Comparison of ENCODE assay signal across 27 cellular contexts in genomic region chr10:235921-236320, GRCh38.
DNase-seq lines count a peak whose midpoint lies in the region; ATAC-seq, FAIRE-seq and TF ChIP-seq lines count a peak whose summit lies in the region.
"Had no signal": no experiment of that assay in that cellular context is flagged by ENCODE, and none has a peak within 500 bp of the region (broad histone marks: within the 10 kb centered on the region; RNA-seq: fewer than 3 reads in every experiment).

No MANE protein-coding gene starts in this region.

- H3K4me1 ChIP-seq in GM23248 (ENCODE audit: insufficient read depth) (peaks cover 6% of the 10 kb centered on the region), astrocyte (ENCODE audit: insufficient read depth, low read length) (no peaks in the 10 kb centered on the region), MM.1S (ENCODE audit: low read length) (no peaks in the 10 kb centered on the region)
- H3K4me1 ChIP-seq: Caco-2 had no signal

- FAIRE-seq in astrocyte (lab: Jason Lieb, UNC) (peak; percentile 43), islet of Langerhans (lab: Jason Lieb, UNC) (peak; percentile 17)
- FAIRE-seq: GM12878, GM19239, RCC 7860 had no signal

- H3K36me3 ChIP-seq in GM23248 (ENCODE audit: low read depth) (peaks cover 17% of the 10 kb centered on the region), astrocyte (ENCODE audit: insufficient read depth, low read length) (peaks cover 3% of the 10 kb centered on the region), MM.1S (replicated peaks; ENCODE audit: insufficient read depth, low read length) (peaks cover 5% of the 10 kb centered on the region; the same call in 1 of the 2 replicates)

- H3K9me3 Mint-ChIP-seq in astrocyte (ENCODE audit: unreplicated experiment): no peaks in the 10 kb centered on the region
- H3K9me3 Mint-ChIP-seq: CD4-positive, alpha-beta T cell had no signal

- H3K9ac ChIP-seq in GM23248 (no peak overlapping the region), astrocyte (ENCODE audit: low read length) (no peak overlapping the region), MM.1S (ENCODE audit: low read length) (no peak overlapping the region)
- H3K9ac ChIP-seq: SK-N-SH had no signal

- in situ Hi-C loops in GM23248 (cut with MboI): no loop called here

- no peak overlapping the region for H3K27ac Mint-ChIP-seq in astrocyte (ENCODE audit: unreplicated experiment)
- H3K27ac Mint-ChIP-seq: B cell; CD4-positive, alpha-beta T cell had no signal

- H3K79me2 ChIP-seq in GM23248 (ENCODE audit: insufficient read depth) (peaks cover under 1% of the 10 kb centered on the region), astrocyte (ENCODE audit: insufficient read depth, low read length) (peaks cover 3% of the 10 kb centered on the region), MM.1S (ENCODE audit: low read length) (no peaks in the 10 kb centered on the region)

- no peak overlapping the region for H3K4me2 ChIP-seq in GM23248 (ENCODE audit: unreplicated experiment)
- no peak overlapping the region for H3K4me2 ChIP-seq in astrocyte (ENCODE audit: low read length)
- H3K4me2 ChIP-seq in MM.1S (ENCODE audit: low read depth, low read length): no peak overlapping the region
- H3K4me2 ChIP-seq: SK-N-SH had no signal

- H3K9me3 ChIP-seq in GM23248 (ENCODE audit: low read depth) (no peaks in the 10 kb centered on the region), astrocyte (ENCODE audit: insufficient read depth, low read depth, low read length) (no peaks in the 10 kb centered on the region), MM.1S (replicated peaks; ENCODE audit: insufficient read depth, low read length) (no peaks in the 10 kb centered on the region)
- H3K9me3 ChIP-seq: Caco-2, SK-N-SH had no signal

- H3K27me3 Mint-ChIP-seq in astrocyte (ENCODE audit: low read depth, unreplicated experiment): no peaks in the 10 kb centered on the region
- H3K27me3 Mint-ChIP-seq: B cell; CD4-positive, alpha-beta T cell had no signal

- TF ChIP-seq CTCF in AG10803 (conservative IDR thresholded peaks at IDR 0.05; ENCODE audit: low read length) (no peak), astrocyte (IDR thresholded peaks at IDR 0.05; ENCODE audit: insufficient read depth, low read depth, low read length) (no peak), MM.1S (IDR thresholded peaks at IDR 0.05; ENCODE audit: low read length) (no peak)

- H2AFZ ChIP-seq in GM23248: no peak overlapping the region
- H2AFZ ChIP-seq in astrocyte (ENCODE audit: low read depth, low read length): no peak overlapping the region
- no peak overlapping the region for H2AFZ ChIP-seq in MM.1S (ENCODE audit: low read length)

- ATAC-seq in HG03442 (IDR thresholded peaks at IDR 0.05; ENCODE audit: unreplicated experiment): no peak
- ATAC-seq: GM12878, HCT116 had no signal

- H3F3A ChIP-seq in GM23248 (ENCODE audit: insufficient read depth): peaks cover 3% of the 10 kb centered on the region; the same call in 1 of the 2 replicates
- H3F3A ChIP-seq in MM.1S (ENCODE audit: insufficient read depth, low read length): no peaks in the 10 kb centered on the region

- H3K4me1 Mint-ChIP-seq in astrocyte (ENCODE audit: low read depth, unreplicated experiment): no peaks in the 10 kb centered on the region

- H3K4me3 ChIP-seq in AG10803 (ENCODE audit: low read length): no peak overlapping the region
- H3K4me3 ChIP-seq in GM23248: no peak overlapping the region
- no peak overlapping the region for H3K4me3 ChIP-seq in astrocyte (ENCODE audit: insufficient read depth, low read depth, low read length)
- no peak overlapping the region for H3K4me3 ChIP-seq in MM.1S (ENCODE audit: low read length)
- H3K4me3 ChIP-seq: GM12878 had no signal

- no peaks in the 10 kb centered on the region for H3K27me3 ChIP-seq in GM23248 (replicated peaks; ENCODE audit: insufficient read depth)
- no peaks in the 10 kb centered on the region for H3K27me3 ChIP-seq in astrocyte (ENCODE audit: insufficient read depth, low read length)
- no peaks in the 10 kb centered on the region for H3K27me3 ChIP-seq in MM.1S (replicated peaks; ENCODE audit: insufficient read depth, low read length)

- H3K9me2 ChIP-seq in GM23248 (ENCODE audit: insufficient read depth) (no peaks in the 10 kb centered on the region), MM.1S (replicated peaks; ENCODE audit: insufficient read depth, low read length) (no peaks in the 10 kb centered on the region)
- H3K9me2 ChIP-seq: SK-N-SH had no signal

- H4K20me1 ChIP-seq in GM23248 (ENCODE audit: insufficient read depth) (no peaks in the 10 kb centered on the region), astrocyte (ENCODE audit: insufficient read depth, low read length) (no peaks in the 10 kb centered on the region), MM.1S (ENCODE audit: insufficient read depth, low read length) (no peaks in the 10 kb centered on the region)

- peak; percentile 26 for DNase-seq in AG10803 (ENCODE audit: low read depth)
- peak; percentile 62 for DNase-seq in GM23248
- DNase-seq in astrocyte (ENCODE audit: low read depth): no peak
- no peak for DNase-seq in EL
- DNase-seq in MM.1S: no peak
- no peak for DNase-seq in ureter (ENCODE audit: low spot score)
- DNase-seq: ACHN; Caco-2; CD4-positive, alpha-beta T cell; GF-D8; GOT3; Kasumi-1; NCI-H1092 treated with DMSO at 0.1 percent for 48 hours; NCI-H146; NCI-H2081; NCI-H2171 treated with DMSO at 0.1 percent for 48 hours; NCI-H446; NK-92 treated with Interleukin-12 subunit alpha and Interleukin-12 subunit beta, amount 100 ng/mL, for 24 hours; Right ventricle myocardium superior; SK-N-SH had no signal

- 53 to 59% methylated on average over 3 of the region's 3 CpGs for WGBS in GM23248 (ENCODE audit: low coverage in 1 of 2, low lambda C conversion rate in 2 of 2, missing lambda C conversion rate in 2 of 2), 2 experiments

- H3K27ac ChIP-seq in GM23248: no peak overlapping the region
- no peak overlapping the region for H3K27ac ChIP-seq in astrocyte (ENCODE audit: low read depth, low read length)
- no peak overlapping the region for H3K27ac ChIP-seq in MM.1S (ENCODE audit: low read length)

- peaks cover 3% of the 10 kb centered on the region for H3K36me3 Mint-ChIP-seq in astrocyte (ENCODE audit: low read depth, unreplicated experiment)

- no peak overlapping the region for H3K4me3 Mint-ChIP-seq in astrocyte (ENCODE audit: unreplicated experiment)
- H3K4me3 Mint-ChIP-seq: B cell; CD4-positive, alpha-beta T cell had no signal

Comparison
In these comparisons a context has a peak if more than half of its experiments do, and no peak if none do; other contexts are left out.
1. DNase-seq: peak in AG10803 (single experiment) and GM23248 (single experiment); none in astrocyte (single experiment), EL (single experiment), MM.1S (single experiment) and ureter (single experiment).